Comparison of ENCODE assay signal across 1 cellular context in genomic region chr4:183100827-183101226, GRCh38.
A peak's percentile ranks its signal among the peaks of the same experiment; 100 is the strongest.
TF ChIP-seq lines count a peak whose summit lies in the region.

No MANE protein-coding gene starts in this region.

TF ChIP-seq in HEK293, 187 proteins besides CTCF, POLR2A, EP300 and RAD21 (continued from another document):
- TF ChIP-seq PRDM6 (tag by site-specific recombination; IDR thresholded peaks at IDR 0.05) (peak; percentile 93), PBX3 (CRISPR knock-in tag; IDR thresholded peaks at IDR 0.05) (no peak), ZNF777 (tag by site-specific recombination; IDR thresholded peaks at IDR 0.05; ENCODE audit: borderline replicate concordance) (no peak), ZNF394 (tag by site-specific recombination; IDR thresholded peaks at IDR 0.05; ENCODE audit: borderline replicate concordance) (no peak), ZBTB6 (tag by site-specific recombination; IDR thresholded peaks at IDR 0.05) (no peak), ZNF561 (tag by site-specific recombination; IDR thresholded peaks at IDR 0.05; ENCODE audit: borderline replicate concordance) (0 out of 2 replicates have a peak, but pooled peaks have one; percentile 30), WT1 (tag by site-specific recombination; IDR thresholded peaks at IDR 0.05) (peak; percentile 61), ZNF843 (tag by site-specific recombination; IDR thresholded peaks at IDR 0.05) (peak; percentile 62), GLIS1 (tag by site-specific recombination; IDR thresholded peaks at IDR 0.05) (peak; percentile 36; the same call in 1 of the 2 replicates), ZBTB44 (tag by site-specific recombination; IDR thresholded peaks at IDR 0.05) (peak; percentile 59; the same call in 1 of the 2 replicates), SALL2 (tag by site-specific recombination; IDR thresholded peaks at IDR 0.05; ENCODE audit: borderline replicate concordance) (no peak), ZXDB (tag by site-specific recombination; IDR thresholded peaks at IDR 0.05) (peak; percentile 55; the same call in 1 of the 2 replicates), ZNF335 (tag by site-specific recombination; conservative IDR thresholded peaks at IDR 0.05) (peak; percentile 68), FEZF1 (tag by site-specific recombination; IDR thresholded peaks at IDR 0.05) (peak; percentile 74), BCL6B (tag by site-specific recombination; IDR thresholded peaks at IDR 0.05) (peak; percentile 67; the same call in 1 of the 2 replicates), SCRT2 (tag by site-specific recombination; IDR thresholded peaks at IDR 0.05) (peak; percentile 93), ZBTB20 (tag by site-specific recombination; IDR thresholded peaks at IDR 0.05) (0 out of 2 replicates have a peak, but pooled peaks have one; percentile 16), BCL11A (tag by site-specific recombination; IDR thresholded peaks at IDR 0.05; ENCODE audit: low read depth) (no peak), SCRT1 (tag by site-specific recombination; IDR thresholded peaks at IDR 0.05; ENCODE audit: borderline replicate concordance) (peak; percentile 73), OVOL3 (tag by site-specific recombination; IDR thresholded peaks at IDR 0.05) (peak; percentile 68), PRDM4 (tag by site-specific recombination; IDR thresholded peaks at IDR 0.05) (peak; percentile 66), ZBTB8A (tag by site-specific recombination; IDR thresholded peaks at IDR 0.05) (peak; percentile 8; the same call in 1 of the 2 replicates), KLF10 (tag by site-specific recombination; IDR thresholded peaks at IDR 0.05) (peak; percentile 15; the same call in 1 of the 2 replicates), INSM2 (tag by site-specific recombination; IDR thresholded peaks at IDR 0.05) (0 out of 2 replicates have a peak, but pooled peaks have one; percentile 32)
